Comparison of ENCODE assay signal across 1 cellular context in the genomic region with DNA sequence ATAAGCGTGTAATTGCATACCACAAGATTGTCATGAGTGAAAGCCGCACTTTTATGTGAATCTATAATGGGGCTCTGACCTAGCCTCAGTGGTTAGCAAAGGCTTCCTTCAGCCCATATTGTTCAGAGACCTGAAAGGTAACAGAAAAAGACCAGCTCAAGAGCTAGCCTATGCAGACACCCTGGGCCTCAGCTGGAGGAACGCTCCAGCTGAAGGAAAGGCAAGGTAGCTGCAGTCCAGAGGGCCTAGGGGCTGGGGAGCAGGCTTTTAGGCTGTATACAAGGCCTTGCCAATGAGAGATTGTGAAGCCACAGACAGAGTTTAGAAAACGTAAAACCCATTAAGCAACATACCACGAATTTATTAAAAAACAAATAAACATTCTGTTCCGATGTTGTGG.
TF ChIP-seq lines count a peak whose summit lies in the region.

No MANE protein-coding gene starts in this region.

TF ChIP-seq in GM23338, 12 proteins besides CTCF, POLR2A, EP300 and RAD21:
- TF ChIP-seq, protein P1, sequence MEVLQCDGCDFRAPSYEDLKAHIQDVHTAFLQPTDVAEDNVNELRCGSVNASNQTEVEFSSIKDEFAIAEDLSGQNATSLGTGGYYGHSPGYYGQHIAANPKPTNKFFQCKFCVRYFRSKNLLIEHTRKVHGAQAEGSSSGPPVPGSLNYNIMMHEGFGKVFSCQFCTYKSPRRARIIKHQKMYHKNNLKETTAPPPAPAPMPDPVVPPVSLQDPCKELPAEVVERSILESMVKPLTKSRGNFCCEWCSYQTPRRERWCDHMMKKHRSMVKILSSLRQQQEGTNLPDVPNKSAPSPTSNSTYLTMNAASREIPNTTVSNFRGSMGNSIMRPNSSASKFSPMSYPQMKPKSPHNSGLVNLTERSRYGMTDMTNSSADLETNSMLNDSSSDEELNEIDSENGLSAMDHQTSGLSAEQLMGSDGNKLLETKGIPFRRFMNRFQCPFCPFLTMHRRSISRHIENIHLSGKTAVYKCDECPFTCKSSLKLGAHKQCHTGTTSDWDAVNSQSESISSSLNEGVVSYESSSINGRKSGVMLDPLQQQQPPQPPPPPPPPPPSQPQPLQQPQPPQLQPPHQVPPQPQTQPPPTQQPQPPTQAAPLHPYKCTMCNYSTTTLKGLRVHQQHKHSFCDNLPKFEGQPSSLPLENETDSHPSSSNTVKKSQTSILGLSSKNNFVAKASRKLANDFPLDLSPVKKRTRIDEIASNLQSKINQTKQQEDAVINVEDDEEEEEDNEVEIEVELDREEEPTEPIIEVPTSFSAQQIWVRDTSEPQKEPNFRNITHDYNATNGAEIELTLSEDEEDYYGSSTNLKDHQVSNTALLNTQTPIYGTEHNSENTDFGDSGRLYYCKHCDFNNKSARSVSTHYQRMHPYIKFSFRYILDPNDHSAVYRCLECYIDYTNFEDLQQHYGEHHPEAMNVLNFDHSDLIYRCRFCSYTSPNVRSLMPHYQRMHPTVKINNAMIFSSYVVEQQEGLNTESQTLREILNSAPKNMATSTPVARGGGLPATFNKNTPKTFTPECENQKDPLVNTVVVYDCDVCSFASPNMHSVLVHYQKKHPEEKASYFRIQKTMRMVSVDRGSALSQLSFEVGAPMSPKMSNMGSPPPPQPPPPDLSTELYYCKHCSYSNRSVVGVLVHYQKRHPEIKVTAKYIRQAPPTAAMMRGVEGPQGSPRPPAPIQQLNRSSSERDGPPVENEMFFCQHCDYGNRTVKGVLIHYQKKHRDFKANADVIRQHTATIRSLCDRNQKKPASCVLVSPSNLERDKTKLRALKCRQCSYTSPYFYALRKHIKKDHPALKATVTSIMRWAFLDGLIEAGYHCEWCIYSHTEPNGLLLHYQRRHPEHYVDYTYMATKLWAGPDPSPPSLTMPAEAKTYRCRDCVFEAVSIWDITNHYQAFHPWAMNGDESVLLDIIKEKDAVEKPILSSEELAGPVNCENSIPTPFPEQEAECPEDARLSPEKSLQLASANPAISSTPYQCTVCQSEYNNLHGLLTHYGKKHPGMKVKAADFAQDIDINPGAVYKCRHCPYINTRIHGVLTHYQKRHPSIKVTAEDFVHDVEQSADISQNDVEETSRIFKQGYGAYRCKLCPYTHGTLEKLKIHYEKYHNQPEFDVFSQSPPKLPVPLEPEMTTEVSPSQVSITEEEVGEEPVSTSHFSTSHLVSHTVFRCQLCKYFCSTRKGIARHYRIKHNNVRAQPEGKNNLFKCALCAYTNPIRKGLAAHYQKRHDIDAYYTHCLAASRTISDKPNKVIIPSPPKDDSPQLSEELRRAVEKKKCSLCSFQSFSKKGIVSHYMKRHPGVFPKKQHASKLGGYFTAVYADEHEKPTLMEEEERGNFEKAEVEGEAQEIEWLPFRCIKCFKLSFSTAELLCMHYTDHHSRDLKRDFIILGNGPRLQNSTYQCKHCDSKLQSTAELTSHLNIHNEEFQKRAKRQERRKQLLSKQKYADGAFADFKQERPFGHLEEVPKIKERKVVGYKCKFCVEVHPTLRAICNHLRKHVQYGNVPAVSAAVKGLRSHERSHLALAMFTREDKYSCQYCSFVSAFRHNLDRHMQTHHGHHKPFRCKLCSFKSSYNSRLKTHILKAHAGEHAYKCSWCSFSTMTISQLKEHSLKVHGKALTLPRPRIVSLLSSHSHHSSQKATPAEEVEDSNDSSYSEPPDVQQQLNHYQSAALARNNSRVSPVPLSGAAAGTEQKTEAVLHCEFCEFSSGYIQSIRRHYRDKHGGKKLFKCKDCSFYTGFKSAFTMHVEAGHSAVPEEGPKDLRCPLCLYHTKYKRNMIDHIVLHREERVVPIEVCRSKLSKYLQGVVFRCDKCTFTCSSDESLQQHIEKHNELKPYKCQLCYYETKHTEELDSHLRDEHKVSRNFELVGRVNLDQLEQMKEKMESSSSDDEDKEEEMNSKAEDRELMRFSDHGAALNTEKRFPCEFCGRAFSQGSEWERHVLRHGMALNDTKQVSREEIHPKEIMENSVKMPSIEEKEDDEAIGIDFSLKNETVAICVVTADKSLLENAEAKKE (CRISPR knock-in tag; IDR thresholded peaks at IDR 0.05) = no peak
- TF ChIP-seq, protein P2, sequence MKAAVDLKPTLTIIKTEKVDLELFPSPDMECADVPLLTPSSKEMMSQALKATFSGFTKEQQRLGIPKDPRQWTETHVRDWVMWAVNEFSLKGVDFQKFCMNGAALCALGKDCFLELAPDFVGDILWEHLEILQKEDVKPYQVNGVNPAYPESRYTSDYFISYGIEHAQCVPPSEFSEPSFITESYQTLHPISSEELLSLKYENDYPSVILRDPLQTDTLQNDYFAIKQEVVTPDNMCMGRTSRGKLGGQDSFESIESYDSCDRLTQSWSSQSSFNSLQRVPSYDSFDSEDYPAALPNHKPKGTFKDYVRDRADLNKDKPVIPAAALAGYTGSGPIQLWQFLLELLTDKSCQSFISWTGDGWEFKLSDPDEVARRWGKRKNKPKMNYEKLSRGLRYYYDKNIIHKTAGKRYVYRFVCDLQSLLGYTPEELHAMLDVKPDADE (IDR thresholded peaks at IDR 0.05) = no peak
- no peak for TF ChIP-seq JUNB (IDR thresholded peaks at IDR 0.05; ENCODE audit: unreplicated experiment)
- no peak for TF ChIP-seq EZH2 (IDR thresholded peaks at IDR 0.05; ENCODE audit: low read depth, unreplicated experiment)
- no peak for TF ChIP-seq ZNF114 (CRISPR knock-in tag; IDR thresholded peaks at IDR 0.05)
- TF ChIP-seq POLR2AphosphoS5 (IDR thresholded peaks at IDR 0.05; ENCODE audit: low read depth) = no peak
- no peak for TF ChIP-seq STAT1 (IDR thresholded peaks at IDR 0.05; ENCODE audit: unreplicated experiment)
- TF ChIP-seq CREB1 (CRISPR knock-in tag; IDR thresholded peaks at IDR 0.05; ENCODE audit: low read depth) = no peak
- TF ChIP-seq ZNF331 (CRISPR knock-in tag; IDR thresholded peaks at IDR 0.05; ENCODE audit: low read depth) = no peak
- TF ChIP-seq EZH2phosphoT487 (IDR thresholded peaks at IDR 0.05; ENCODE audit: unreplicated experiment) = no peak
